In genomic region chr9:131502781-131503625, GRCh38 we compare ENCODE assay signal across 8 cellular contexts. TPM values are rescaled to one million over a fixed set of nuclear protein-coding genes. Genes with fewer than 3 reads are reported as not detected.
DNase-seq lines count a peak whose midpoint lies in the region; ATAC-seq, FAIRE-seq and TF ChIP-seq lines count a peak whose summit lies in the region.

TSS of gene POMT1 (plus strand) at chr9:131502918. CDS start at chr9:131504219, 1,301 bp downstream.

- FAIRE-seq in GM19239 (lab: Jason Lieb, UNC), result peak; percentile 87

- peak within 1 kb of the TSS; percentile 98 for H3K4me3 Mint-ChIP-seq in activated CD4-positive, alpha-beta memory T cell treated with anti-CD3 and anti-CD28 coated beads, Interleukin-2, amount 10 ng/mL, durations not matched to agents 7 days and 5 days

- peak within 1 kb of the TSS; percentile 88 for H3K27ac Mint-ChIP-seq in activated CD4-positive, alpha-beta memory T cell treated with anti-CD3 and anti-CD28 coated beads, Interleukin-2, amount 10 ng/mL, durations not matched to agents 7 days and 5 days

- intact Hi-C loops in dorsolateral prefrontal cortex (cut with DNase I), result loop anchor here (2.0 to 10.0 kb wide), 2 partner anchors 28 to 108 kb away; partner anchors contain the start of genes PRRC2B (in 2 of the 2) and UCK1 (in 1 of the 2)
- intact Hi-C loops in lower leg skin (cut with DNase I; ENCODE audit: low total_unique reads), result no loop called here

- CTCF ChIA-PET in activated CD4-positive, alpha-beta memory T cell treated with anti-CD3 and anti-CD28 coated beads, Interleukin-2, amount 10 ng/mL, durations not matched to agents 7 days and 5 days (lab: Charles Lee), result interaction anchor here (1.3 to 2.1 kb wide), 3 partner anchors 95 to 250 kb away, joined by 4 to 7 read pairs (median 4); no protein-coding TSS in a partner anchor

- peak; percentile 68 for ATAC-seq in HG03469 (IDR thresholded peaks at IDR 0.05; ENCODE audit: unreplicated experiment)

- POLR2A ChIA-PET in activated CD4-positive, alpha-beta memory T cell treated with anti-CD3 and anti-CD28 coated beads, Interleukin-2, amount 10 ng/mL, durations not matched to agents 7 days and 5 days (lab: Charles Lee), result interaction anchor here (0.8 to 1.8 kb wide), 16 partner anchors 20 to 265 kb away, joined by 3 to 9 read pairs (median 3); no protein-coding TSS in a partner anchor

- 0 to 1% methylated on average over 32 to 42 of the region's 83 CpGs for WGBS in lower leg skin, 2 donors

- peaks cover 28% of the 10 kb centered on the region for H3K36me3 Mint-ChIP-seq in activated CD4-positive, alpha-beta memory T cell treated with anti-CD3 and anti-CD28 coated beads, Interleukin-2, amount 10 ng/mL, durations not matched to agents 7 days and 5 days (ENCODE audit: low read depth)

- TF ChIP-seq CTCF in dorsolateral prefrontal cortex (IDR thresholded peaks at IDR 0.05 in 54 of 56, conservative IDR thresholded peaks at IDR 0.05 in 2 of 56; ENCODE audit: low read depth in 1 of 56, partially characterized antibody in 56 of 56) (peak in 38 of 56 donors; percentile 9 to 65 (median 30)), lower leg skin (IDR thresholded peaks at IDR 0.05) (no peak)

- H3K27me3 Mint-ChIP-seq in activated CD4-positive, alpha-beta memory T cell treated with anti-CD3 and anti-CD28 coated beads, Interleukin-2, amount 10 ng/mL, durations not matched to agents 7 days and 5 days, result no peaks in the 10 kb centered on the region

- no peak for TF ChIP-seq POLR2A in lower leg skin (IDR thresholded peaks at IDR 0.05)

- no peaks in the 10 kb centered on the region for H3K9me3 Mint-ChIP-seq in activated CD4-positive, alpha-beta memory T cell treated with anti-CD3 and anti-CD28 coated beads, Interleukin-2, amount 10 ng/mL, durations not matched to agents 7 days and 5 days

- peak within 1 kb of the TSS; percentile 53 to 99 (median 94) for H3K4me3 ChIP-seq in dorsolateral prefrontal cortex
- H3K4me3 ChIP-seq in lower leg skin (ENCODE audit: low read depth, poor library complexity, severe bottlenecking), result peak within 1 kb of the TSS; percentile 71

- H3K4me1 Mint-ChIP-seq in activated CD4-positive, alpha-beta memory T cell treated with anti-CD3 and anti-CD28 coated beads, Interleukin-2, amount 10 ng/mL, durations not matched to agents 7 days and 5 days, result peaks cover 57% of the 10 kb centered on the region

- no peaks in the 10 kb centered on the region for H3K27me3 ChIP-seq in dorsolateral prefrontal cortex

- peak; percentile 73 to 75 for DNase-seq in AML-193 (lab: John Stamatoyannopoulos, UW)
- DNase-seq in GM19239 (ENCODE audit: insufficient read length, low spot score), result peak; percentile 98
- DNase-seq in NCI-H526 treated with DMSO at 0.1 percent for 48 hours (lab: John Stamatoyannopoulos, UW), result peak; percentile 65
- peak; percentile 90 for DNase-seq in activated CD4-positive, alpha-beta memory T cell treated with anti-CD3 and anti-CD28 coated beads, Interleukin-2, amount 10 ng/mL, durations not matched to agents 7 days and 5 days
- peak; percentile 74 to 95 (median 84) for DNase-seq in dorsolateral prefrontal cortex
- DNase-seq in lower leg skin (ENCODE audit: low spot score in 2 of 2), result peak; percentile 72 to 97
- DNase-seq in stimulated activated CD4-positive, alpha-beta T cell treated with anti-CD3 and anti-CD28 coated beads, Interleukin-4, amount 100 ng/mL, for 4 hours, result peak; percentile 88 to 89

- H3K27ac ChIP-seq in dorsolateral prefrontal cortex, result peak within 1 kb of the TSS in 56 of 59 donors; percentile 8 to 92 (median 74)

RNA-seq across cellular contexts. Expression of gene POMT1, which starts in this region (rescaled TPM):
- 10 to 100 TPM; 52.5 to 53.8 TPM for total RNA-seq in activated CD4-positive, alpha-beta memory T cell treated with anti-CD3 and anti-CD28 coated beads, Interleukin-2, amount 10 ng/mL, durations not matched to agents 7 days and 5 days
- total RNA-seq in dorsolateral prefrontal cortex (100 to 1,000 TPM in 1 of 120 experiments, 10 to 100 TPM in 119; 34.7 to 106 (median 58.6) TPM), lower leg skin (10 to 100 TPM; 23.9 to 29.0 (median 26.6) TPM)

Comparison
In these comparisons a context has a peak if more than half of its experiments do, and no peak if none do; other contexts are left out.
1. Peak in every context shown above with its lines: DNase-seq, ATAC-seq, H3K4me3 ChIP-seq and H3K27ac ChIP-seq.
2. CTCF ChIP-seq: peak in dorsolateral prefrontal cortex (38 of 56); none in lower leg skin (0 of 3).